In the genomic region with DNA sequence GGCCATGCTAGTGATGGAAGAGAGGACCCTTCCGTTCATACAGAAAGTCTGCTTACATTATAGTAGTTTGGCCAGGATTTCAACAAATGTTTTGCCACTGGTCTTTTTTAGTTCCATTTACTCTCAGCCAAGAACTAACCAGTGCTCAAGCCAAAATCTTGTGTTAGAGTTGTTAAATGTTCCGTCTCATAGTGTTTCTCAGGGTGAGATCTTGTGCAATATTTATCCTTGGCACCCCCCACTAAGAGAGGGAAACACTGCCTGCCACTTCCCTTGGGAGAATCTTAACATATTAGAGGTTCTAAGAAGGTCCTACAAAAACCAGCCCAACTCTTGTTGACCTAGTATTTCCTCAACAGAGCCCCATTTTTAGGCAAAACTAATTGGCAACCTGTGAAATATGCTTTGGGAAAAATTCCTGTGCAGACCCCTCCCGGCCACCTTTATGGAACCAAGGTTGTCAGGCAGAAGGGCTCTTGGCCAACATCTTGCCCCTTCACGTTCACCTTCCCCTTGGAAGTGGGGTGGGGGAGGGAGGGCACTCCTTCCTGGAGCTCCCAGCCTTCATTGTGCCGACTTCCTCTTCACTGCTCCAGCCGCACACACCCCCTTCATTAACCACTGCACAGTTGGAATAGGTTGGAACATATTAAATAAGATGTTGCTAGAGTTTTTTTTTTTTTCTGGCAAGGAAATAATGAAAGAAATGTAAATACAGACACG, we compare ENCODE assay signal across 19 cellular contexts.
DNase-seq lines count a peak whose midpoint lies in the region; ATAC-seq and TF ChIP-seq lines count a peak whose summit lies in the region.
"Had no signal": no experiment of that assay in that cellular context is flagged by ENCODE, and none has a peak within 500 bp of the region (broad histone marks: within the 10 kb centered on the region; RNA-seq: fewer than 3 reads in every experiment).

No MANE protein-coding gene starts in this region.

- DNase-seq in MCF 10A (ENCODE audit: unreplicated experiment) (peak; percentile 20), breast epithelium (ENCODE audit: low spot score in 2 of 2) (no peak), fibroblast of peridontal ligament (ENCODE audit: extremely low read depth) (peak; percentile 50), aorta (no peak), MM.1S (no peak)
- DNase-seq in naive thymus-derived CD4-positive, alpha-beta T cell: no peak
- DNase-seq in activated CD4-positive, alpha-beta T cell treated with anti-CD3 and anti-CD28 coated beads for 36 hours: no peak
- DNase-seq in stimulated activated naive CD4-positive, alpha-beta T cell (lab: John Stamatoyannopoulos, UW): no peak
- DNase-seq: activated B cell treated with CpG ODN at 0.5 μM for 24 hours; activated effector memory CD4-positive, alpha-beta T cell treated with anti-CD3 and anti-CD28 coated beads, Interleukin-2, amount 50 U/mL, for 16 hours; DMS153; erythroblast; NCI-H446 treated with DMSO at 0.1 percent for 48 hours; SHP77 treated with DMSO at 0.1 percent for 48 hours; stimulated activated CD4-positive, alpha-beta T cell treated with anti-CD3 and anti-CD28 coated beads, Interleukin-4, amount 100 ng/mL, for 4 hours; T-helper 17 cell; trophoblast cell had no signal

- no peak overlapping the region for H3K27ac ChIP-seq in breast epithelium
- H3K27ac ChIP-seq in naive thymus-derived CD4-positive, alpha-beta T cell (ENCODE audit: low read depth, low read length): no peak overlapping the region
- H3K27ac ChIP-seq in aorta (ENCODE audit: low read depth in 1 of 2, low read length in 2 of 2): no peak overlapping the region
- H3K27ac ChIP-seq in MM.1S (ENCODE audit: low read length): no peak overlapping the region
- H3K27ac ChIP-seq: C4-2B had no signal

- no peaks in the 10 kb centered on the region for H3K79me2 ChIP-seq in MM.1S (ENCODE audit: low read length)

- no peaks in the 10 kb centered on the region for H3K36me3 Mint-ChIP-seq in MCF 10A (ENCODE audit: insufficient read depth, unreplicated experiment)
- peaks cover 23 to 90% (median 61%) of the 10 kb centered on the region in 5 donors for H3K36me3 Mint-ChIP-seq in naive thymus-derived CD4-positive, alpha-beta T cell
- peaks cover 40% of the 10 kb centered on the region for H3K36me3 Mint-ChIP-seq in activated CD4-positive, alpha-beta T cell treated with anti-CD3 and anti-CD28 coated beads for 36 hours (ENCODE audit: low read depth)

- intact Hi-C loops in MCF 10A (cut with micrococcal nuclease) (no loop called here), breast epithelium (cut with DNase I; ENCODE audit: low total_unique reads) (no loop called here), aorta (cut with DNase I) (no loop called here)
- intact Hi-C loops in naive thymus-derived CD4-positive, alpha-beta T cell (cut with micrococcal nuclease): no loop called here
- intact Hi-C loops in activated CD4-positive, alpha-beta T cell treated with anti-CD3 and anti-CD28 coated beads for 36 hours (cut with DNase I, micrococcal nuclease): no loop called here

- no peak overlapping the region for H3K4me2 ChIP-seq in MM.1S (ENCODE audit: low read depth, low read length)

- no peak for TF ChIP-seq CTCF in MCF 10A (IDR thresholded peaks at IDR 0.05; ENCODE audit: unreplicated experiment)
- TF ChIP-seq CTCF in breast epithelium (IDR thresholded peaks at IDR 0.05): no peak
- no peak for TF ChIP-seq CTCF in MM.1S (IDR thresholded peaks at IDR 0.05; ENCODE audit: low read length)

- H3K4me1 ChIP-seq in breast epithelium (no peaks in the 10 kb centered on the region), aorta (ENCODE audit: control insufficient read depth in 1 of 2, insufficient read depth in 2 of 2, low read length in 2 of 2) (peaks cover 0 to 2% of the 10 kb centered on the region in 2 donors), MM.1S (ENCODE audit: low read length) (no peaks in the 10 kb centered on the region)
- H3K4me1 ChIP-seq in naive thymus-derived CD4-positive, alpha-beta T cell (ENCODE audit: control insufficient read depth in 2 of 2, insufficient read depth in 2 of 2, low read length in 2 of 2): no peaks in the 10 kb centered on the region

- H3K4me3 Mint-ChIP-seq in MCF 10A (ENCODE audit: unreplicated experiment): no peak overlapping the region
- H3K4me3 Mint-ChIP-seq in naive thymus-derived CD4-positive, alpha-beta T cell: no peak overlapping the region
- no peak overlapping the region for H3K4me3 Mint-ChIP-seq in activated CD4-positive, alpha-beta T cell treated with anti-CD3 and anti-CD28 coated beads for 36 hours
- H3K4me3 Mint-ChIP-seq: activated B cell treated with CpG ODN at 0.5 μM for 24 hours; dendritic cell treated with granulocyte-macrophage colony-stimulating factor and Interleukin-4, amounts not matched to agents 40 ng/mL and 50 ng/mL, for 4 days; T-helper 17 cell had no signal

- no peaks in the 10 kb centered on the region for H3K9me3 ChIP-seq in breast epithelium
- no peaks in the 10 kb centered on the region for H3K9me3 ChIP-seq in naive thymus-derived CD4-positive, alpha-beta T cell (ENCODE audit: control insufficient read depth in 2 of 3, low read length in 3 of 3)
- H3K9me3 ChIP-seq in aorta (ENCODE audit: control insufficient read depth, low read length): no peaks in the 10 kb centered on the region
- H3K9me3 ChIP-seq in MM.1S (replicated peaks; ENCODE audit: insufficient read depth, low read length): no peaks in the 10 kb centered on the region

- H3K9me3 Mint-ChIP-seq in MCF 10A (ENCODE audit: unreplicated experiment): no peaks in the 10 kb centered on the region
- no peaks in the 10 kb centered on the region for H3K9me3 Mint-ChIP-seq in naive thymus-derived CD4-positive, alpha-beta T cell
- H3K9me3 Mint-ChIP-seq in activated CD4-positive, alpha-beta T cell treated with anti-CD3 and anti-CD28 coated beads for 36 hours (ENCODE audit: low read depth): no peaks in the 10 kb centered on the region
- H3K9me3 Mint-ChIP-seq: activated B cell treated with CpG ODN at 0.5 μM for 24 hours; dendritic cell treated with granulocyte-macrophage colony-stimulating factor and Interleukin-4, amounts not matched to agents 40 ng/mL and 50 ng/mL, for 4 days had no signal

- H3F3A ChIP-seq in MM.1S (ENCODE audit: insufficient read depth, low read length): no peaks in the 10 kb centered on the region

- no peaks in the 10 kb centered on the region for H3K27me3 Mint-ChIP-seq in MCF 10A (ENCODE audit: insufficient read depth, unreplicated experiment)
- H3K27me3 Mint-ChIP-seq in naive thymus-derived CD4-positive, alpha-beta T cell: no peaks in the 10 kb centered on the region
- no peaks in the 10 kb centered on the region for H3K27me3 Mint-ChIP-seq in activated CD4-positive, alpha-beta T cell treated with anti-CD3 and anti-CD28 coated beads for 36 hours
- H3K27me3 Mint-ChIP-seq: activated B cell treated with CpG ODN at 0.5 μM for 24 hours; dendritic cell treated with granulocyte-macrophage colony-stimulating factor and Interleukin-4, amounts not matched to agents 40 ng/mL and 50 ng/mL, for 4 days; T-helper 17 cell had no signal

- WGBS in aorta, 2 donors: 23 to 32% methylated on average over 7 of the region's 7 CpGs

- TF ChIP-seq POLR2A in breast epithelium (IDR thresholded peaks at IDR 0.05): no peak

- POLR2A ChIA-PET in MCF 10A (lab: Yijun Ruan, JAX): no interaction called here
- POLR2A ChIA-PET in naive thymus-derived CD4-positive, alpha-beta T cell (lab: Charles Lee): no interaction called here
- POLR2A ChIA-PET in activated CD4-positive, alpha-beta T cell treated with anti-CD3 and anti-CD28 coated beads for 36 hours (lab: Charles Lee): interaction anchor here (0.8 kb wide), 1 partner anchor 8 kb away, joined by 3 read pairs; no protein-coding TSS in a partner anchor

- CTCF ChIA-PET in MCF 10A (lab: Yijun Ruan, JAX): no interaction called here
- CTCF ChIA-PET in naive thymus-derived CD4-positive, alpha-beta T cell (lab: Charles Lee): no interaction called here
- CTCF ChIA-PET in activated CD4-positive, alpha-beta T cell treated with anti-CD3 and anti-CD28 coated beads for 36 hours (lab: Charles Lee): no interaction called here

- BruUV-seq in MCF 10A (replicated peaks; lab: Mats Ljungman, UMichigan): no TSS peak

- no peaks in the 10 kb centered on the region for H3K9me2 ChIP-seq in MM.1S (replicated peaks; ENCODE audit: insufficient read depth, low read length)

- no peak overlapping the region for H2AFZ ChIP-seq in MM.1S (ENCODE audit: low read length)

- no peak overlapping the region for H3K4me3 ChIP-seq in breast epithelium
- no peak overlapping the region for H3K4me3 ChIP-seq in naive thymus-derived CD4-positive, alpha-beta T cell (ENCODE audit: low read length)
- H3K4me3 ChIP-seq in aorta (ENCODE audit: low read length in 2 of 2): no peak overlapping the region
- H3K4me3 ChIP-seq in MM.1S (ENCODE audit: low read length): no peak overlapping the region

- no peak overlapping the region for H3K27ac Mint-ChIP-seq in MCF 10A (ENCODE audit: low read depth, unreplicated experiment)
- H3K27ac Mint-ChIP-seq in naive thymus-derived CD4-positive, alpha-beta T cell: peak overlapping the region in 5 of 9 donors; percentile 7 to 67 (median 34)
- no peak overlapping the region for H3K27ac Mint-ChIP-seq in activated CD4-positive, alpha-beta T cell treated with anti-CD3 and anti-CD28 coated beads for 36 hours
- H3K27ac Mint-ChIP-seq: activated B cell treated with CpG ODN at 0.5 μM for 24 hours; dendritic cell treated with granulocyte-macrophage colony-stimulating factor and Interleukin-4, amounts not matched to agents 40 ng/mL and 50 ng/mL, for 4 days; T-helper 17 cell had no signal

- no peaks in the 10 kb centered on the region for H4K20me1 ChIP-seq in MM.1S (ENCODE audit: insufficient read depth, low read length)

- H3K9ac ChIP-seq in MM.1S (ENCODE audit: low read length): no peak overlapping the region

- H3K36me3 ChIP-seq in breast epithelium: no peaks in the 10 kb centered on the region
- peaks cover 32 to 99% (median 51%) of the 10 kb centered on the region in 3 experiments for H3K36me3 ChIP-seq in naive thymus-derived CD4-positive, alpha-beta T cell (ENCODE audit: control insufficient read depth in 2 of 3, insufficient read depth in 3 of 3, low read length in 3 of 3)
- H3K36me3 ChIP-seq in aorta (ENCODE audit: control insufficient read depth in 1 of 2, insufficient read depth in 2 of 2, low read length in 1 of 2): peaks cover 0 to 2% of the 10 kb centered on the region in 2 donors
- no peaks in the 10 kb centered on the region for H3K36me3 ChIP-seq in MM.1S (replicated peaks; ENCODE audit: insufficient read depth, low read length)

- H3K4me1 Mint-ChIP-seq in MCF 10A (ENCODE audit: insufficient read depth, unreplicated experiment): peaks cover 9% of the 10 kb centered on the region
- peaks cover 0 to 14% (median 0%) of the 10 kb centered on the region in 7 donors for H3K4me1 Mint-ChIP-seq in naive thymus-derived CD4-positive, alpha-beta T cell
- H3K4me1 Mint-ChIP-seq in activated CD4-positive, alpha-beta T cell treated with anti-CD3 and anti-CD28 coated beads for 36 hours: no peaks in the 10 kb centered on the region
- H3K4me1 Mint-ChIP-seq: activated B cell treated with CpG ODN at 0.5 μM for 24 hours had no signal

- ATAC-seq in naive thymus-derived CD4-positive, alpha-beta T cell: no peak
- peak; percentile 88 for ATAC-seq in aorta (ENCODE audit: low FRiP score)
- ATAC-seq in activated CD4-positive, alpha-beta T cell treated with anti-CD3 and anti-CD28 coated beads for 36 hours: no peak
- ATAC-seq: T-helper 17 cell had no signal

- H3K27me3 ChIP-seq in breast epithelium (no peaks in the 10 kb centered on the region), aorta (ENCODE audit: control insufficient read depth in 1 of 2, insufficient read depth in 2 of 2, low read length in 1 of 2) (no peaks in the 10 kb centered on the region), MM.1S (replicated peaks; ENCODE audit: insufficient read depth, low read length) (no peaks in the 10 kb centered on the region)
- no peaks in the 10 kb centered on the region for H3K27me3 ChIP-seq in naive thymus-derived CD4-positive, alpha-beta T cell (ENCODE audit: control insufficient read depth in 2 of 2, insufficient read depth in 2 of 2, low read length in 2 of 2)

Comparison
In these comparisons a context has a peak if more than half of its experiments do, and no peak if none do; other contexts are left out.
1. DNase-seq: peak in MCF 10A (single experiment) and fibroblast of peridontal ligament (single experiment); none in breast epithelium (0 of 2), naive thymus-derived CD4-positive, alpha-beta T cell (0 of 9), aorta (0 of 2), activated CD4-positive, alpha-beta T cell treated with anti-CD3 and anti-CD28 coated beads for 36 hours (single experiment), stimulated activated naive CD4-positive, alpha-beta T cell (0 of 6) and MM.1S (single experiment).
2. H3K27ac Mint-ChIP-seq: peak in naive thymus-derived CD4-positive, alpha-beta T cell (5 of 9); none in MCF 10A (single experiment) and activated CD4-positive, alpha-beta T cell treated with anti-CD3 and anti-CD28 coated beads for 36 hours (single experiment).